In genomic region chr7:35533877-35534276, GRCh38 we compare ENCODE assay signal across 19 cellular contexts.
"Had no signal": no experiment of that assay in that cellular context is flagged by ENCODE, and none has a peak within 500 bp of the region (broad histone marks: within the 10 kb centered on the region; RNA-seq: fewer than 3 reads in every experiment).

No MANE protein-coding gene starts in this region.

- DNase-seq: dermis blood vessel endothelial cell; foreskin keratinocyte; immature natural killer cell; kidney; left cardiac atrium; left ventricle myocardium inferior; lower lobe of right lung; midbrain; nucleus accumbens; ovary; sigmoid colon; stimulated activated CD4-positive, alpha-beta T cell treated with anti-CD3 and anti-CD28 coated beads, Interleukin-2, amount 100 ng/mL, for 24 hours; stimulated activated CD4-positive, alpha-beta T cell treated with anti-CD3 and anti-CD28 coated beads, Interleukin-4, amount 100 ng/mL, for 4 hours; stimulated activated naive B cell treated with anti-CD40 and anti-IgM and Interleukin-4, amounts not matched to agents 10 μg/mL and 1 μg/mL and 100 μg/mL, for 72 hours; stimulated activated naive CD8-positive, alpha-beta T cell treated with anti-CD3 and anti-CD28 coated beads, Interleukin-15, amount 100 ng/mL, for 72 hours; testis had no signal

- H3K36me3 Mint-ChIP-seq: immature natural killer cell; memory B cell; natural killer cell treated with Interleukin-12 subunit alpha and Interleukin-12 subunit beta and Interleukin-15 and Interleukin-18, amount 100 ng/mL, for 72 hours; neural progenitor cell; stimulated activated naive B cell treated with anti-CD40 and anti-IgM and Interleukin-4, amounts not matched to agents 10 μg/mL and 1 μg/mL and 100 μg/mL, for 72 hours had no signal

- H3K4me3 Mint-ChIP-seq: immature natural killer cell; memory B cell; natural killer cell treated with Interleukin-12 subunit alpha and Interleukin-12 subunit beta and Interleukin-15 and Interleukin-18, amount 100 ng/mL, for 72 hours; neural progenitor cell; stimulated activated naive B cell treated with anti-CD40 and anti-IgM and Interleukin-4, amounts not matched to agents 10 μg/mL and 1 μg/mL and 100 μg/mL, for 72 hours; stimulated activated naive CD8-positive, alpha-beta T cell treated with anti-CD3 and anti-CD28 coated beads, Interleukin-15, amount 100 ng/mL, for 72 hours had no signal

- H3K27ac Mint-ChIP-seq: immature natural killer cell; memory B cell; natural killer cell treated with Interleukin-12 subunit alpha and Interleukin-12 subunit beta and Interleukin-15 and Interleukin-18, amount 100 ng/mL, for 72 hours; neural progenitor cell; stimulated activated naive B cell treated with anti-CD40 and anti-IgM and Interleukin-4, amounts not matched to agents 10 μg/mL and 1 μg/mL and 100 μg/mL, for 72 hours; stimulated activated naive CD8-positive, alpha-beta T cell treated with anti-CD3 and anti-CD28 coated beads, Interleukin-15, amount 100 ng/mL, for 72 hours had no signal

- H3K9me3 Mint-ChIP-seq: immature natural killer cell; memory B cell; natural killer cell treated with Interleukin-12 subunit alpha and Interleukin-12 subunit beta and Interleukin-15 and Interleukin-18, amount 100 ng/mL, for 72 hours; neural progenitor cell; stimulated activated naive B cell treated with anti-CD40 and anti-IgM and Interleukin-4, amounts not matched to agents 10 μg/mL and 1 μg/mL and 100 μg/mL, for 72 hours; stimulated activated naive CD8-positive, alpha-beta T cell treated with anti-CD3 and anti-CD28 coated beads, Interleukin-15, amount 100 ng/mL, for 72 hours had no signal

- ATAC-seq: foreskin keratinocyte; left cardiac atrium; lower lobe of right lung; natural killer cell treated with Interleukin-12 subunit alpha and Interleukin-12 subunit beta and Interleukin-15 and Interleukin-18, amount 100 ng/mL, for 72 hours; stimulated activated naive B cell treated with anti-CD40 and anti-IgM and Interleukin-4, amounts not matched to agents 10 μg/mL and 1 μg/mL and 100 μg/mL, for 72 hours; stimulated activated naive CD8-positive, alpha-beta T cell treated with anti-CD3 and anti-CD28 coated beads, Interleukin-15, amount 100 ng/mL, for 72 hours had no signal
